9 cellular contexts compared by ENCODE assay signal in genomic region chr4:185054257-185054656, GRCh38. TPM values are rescaled to one million over a fixed set of nuclear protein-coding genes. Genes with fewer than 3 reads are reported as not detected.
"Had no signal": no experiment of that assay in that cellular context is flagged by ENCODE, and none has a peak within 500 bp of the region (broad histone marks: within the 10 kb centered on the region; RNA-seq: fewer than 3 reads in every experiment).

No MANE protein-coding gene starts in this region.

- ATAC-seq: K562 had no signal

- H2AFZ ChIP-seq: GM23248 had no signal

- FAIRE-seq: HTR-8/SVneo, K562 had no signal

- H3K9ac ChIP-seq: GM23248 had no signal

- H3K27ac ChIP-seq: GM23248 had no signal

- DNase-seq: GM23248, HCEC 1CT, IMR-90, KG1 had no signal

- H3K4me3 ChIP-seq: GM23248, K562 had no signal

RNA-seq across cellular contexts. Expression of gene HELT, which starts 36.0 kb away (rescaled TPM):
- total RNA-seq: GM23248, H4, H7, HT-29, IMR-90, K562 had no signal
- polyA plus RNA-seq: GM23248, IMR-90, K562 had no signal
